Comparison of ENCODE assay signal across 1 cellular context in genomic region chr10:93496322-93497041, GRCh38.
A peak's percentile ranks its signal among the peaks of the same experiment; 100 is the strongest.
TF ChIP-seq lines count a peak whose summit lies in the region.

CEP55 (plus strand) TSS chr10:93496612; CDS start chr10:93500052, 3,440 bp downstream.

TF ChIP-seq in HepG2, 621 proteins besides CTCF, POLR2A, EP300 and RAD21 (continued from another document and continues in another):
- TF ChIP-seq, protein P1, sequence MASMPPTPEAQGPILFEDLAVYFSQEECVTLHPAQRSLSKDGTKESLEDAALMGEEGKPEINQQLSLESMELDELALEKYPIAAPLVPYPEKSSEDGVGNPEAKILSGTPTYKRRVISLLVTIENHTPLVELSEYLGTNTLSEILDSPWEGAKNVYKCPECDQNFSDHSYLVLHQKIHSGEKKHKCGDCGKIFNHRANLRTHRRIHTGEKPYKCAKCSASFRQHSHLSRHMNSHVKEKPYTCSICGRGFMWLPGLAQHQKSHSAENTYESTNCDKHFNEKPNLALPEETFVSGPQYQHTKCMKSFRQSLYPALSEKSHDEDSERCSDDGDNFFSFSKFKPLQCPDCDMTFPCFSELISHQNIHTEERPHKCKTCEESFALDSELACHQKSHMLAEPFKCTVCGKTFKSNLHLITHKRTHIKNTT (CRISPR knock-in tag; IDR thresholded peaks at IDR 0.05), result no peak
- peak; percentile 62 for TF ChIP-seq POLR2G (IDR thresholded peaks at IDR 0.05; ENCODE audit: low read depth, low read length)
- peak; percentile 58; the same call in 1 of the 2 replicates for TF ChIP-seq ZSCAN9 (CRISPR knock-in tag; IDR thresholded peaks at IDR 0.05; ENCODE audit: borderline replicate concordance)
- peak; percentile 72; the same call in 1 of the 2 replicates for TF ChIP-seq REPIN1 (CRISPR knock-in tag; IDR thresholded peaks at IDR 0.05; ENCODE audit: borderline replicate concordance, low read depth)
- peak; percentile 97 for TF ChIP-seq SP4 (CRISPR knock-in tag; IDR thresholded peaks at IDR 0.05)
- TF ChIP-seq, protein P2, sequence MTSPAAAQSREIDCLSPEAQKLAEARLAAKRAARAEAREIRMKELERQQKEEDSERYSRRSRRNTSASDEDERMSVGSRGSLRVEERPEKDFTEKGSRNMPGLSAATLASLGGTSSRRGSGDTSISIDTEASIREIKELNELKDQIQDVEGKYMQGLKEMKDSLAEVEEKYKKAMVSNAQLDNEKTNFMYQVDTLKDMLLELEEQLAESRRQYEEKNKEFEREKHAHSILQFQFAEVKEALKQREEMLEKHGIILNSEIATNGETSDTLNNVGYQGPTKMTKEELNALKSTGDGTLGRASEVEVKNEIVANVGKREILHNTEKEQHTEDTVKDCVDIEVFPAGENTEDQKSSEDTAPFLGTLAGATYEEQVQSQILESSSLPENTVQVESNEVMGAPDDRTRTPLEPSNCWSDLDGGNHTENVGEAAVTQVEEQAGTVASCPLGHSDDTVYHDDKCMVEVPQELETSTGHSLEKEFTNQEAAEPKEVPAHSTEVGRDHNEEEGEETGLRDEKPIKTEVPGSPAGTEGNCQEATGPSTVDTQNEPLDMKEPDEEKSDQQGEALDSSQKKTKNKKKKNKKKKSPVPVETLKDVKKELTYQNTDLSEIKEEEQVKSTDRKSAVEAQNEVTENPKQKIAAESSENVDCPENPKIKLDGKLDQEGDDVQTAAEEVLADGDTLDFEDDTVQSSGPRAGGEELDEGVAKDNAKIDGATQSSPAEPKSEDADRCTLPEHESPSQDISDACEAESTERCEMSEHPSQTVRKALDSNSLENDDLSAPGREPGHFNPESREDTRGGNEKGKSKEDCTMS (CRISPR knock-in tag; conservative IDR thresholded peaks at IDR 0.05), result no peak
- TF ChIP-seq SP2 (CRISPR knock-in tag; IDR thresholded peaks at IDR 0.05), result peak; percentile 84
- peak; percentile 79; the same call in 1 of the 2 replicates for TF ChIP-seq YEATS4 (CRISPR knock-in tag; IDR thresholded peaks at IDR 0.05; ENCODE audit: borderline replicate concordance)
- TF ChIP-seq ISX (CRISPR knock-in tag; conservative IDR thresholded peaks at IDR 0.05), result 0 out of 2 replicates have a peak, but pooled peaks have one; percentile 50
- TF ChIP-seq KDM4B (CRISPR knock-in tag; IDR thresholded peaks at IDR 0.05), result no peak
- no peak for TF ChIP-seq KDM6A (CRISPR knock-in tag; IDR thresholded peaks at IDR 0.05; ENCODE audit: low read depth)
- TF ChIP-seq ZFP37 (CRISPR knock-in tag; IDR thresholded peaks at IDR 0.05; ENCODE audit: borderline replicate concordance), result no peak
- peak; percentile 92; the same call in 1 of the 2 replicates for TF ChIP-seq ZNF253 (CRISPR knock-in tag; IDR thresholded peaks at IDR 0.05; ENCODE audit: borderline replicate concordance)
- TF ChIP-seq ONECUT2 (CRISPR knock-in tag; IDR thresholded peaks at IDR 0.05), result no peak
- peak; percentile 85; the same call in 1 of the 2 replicates for TF ChIP-seq ZNF749 (CRISPR knock-in tag; IDR thresholded peaks at IDR 0.05; ENCODE audit: borderline replicate concordance)
- TF ChIP-seq, protein P3, sequence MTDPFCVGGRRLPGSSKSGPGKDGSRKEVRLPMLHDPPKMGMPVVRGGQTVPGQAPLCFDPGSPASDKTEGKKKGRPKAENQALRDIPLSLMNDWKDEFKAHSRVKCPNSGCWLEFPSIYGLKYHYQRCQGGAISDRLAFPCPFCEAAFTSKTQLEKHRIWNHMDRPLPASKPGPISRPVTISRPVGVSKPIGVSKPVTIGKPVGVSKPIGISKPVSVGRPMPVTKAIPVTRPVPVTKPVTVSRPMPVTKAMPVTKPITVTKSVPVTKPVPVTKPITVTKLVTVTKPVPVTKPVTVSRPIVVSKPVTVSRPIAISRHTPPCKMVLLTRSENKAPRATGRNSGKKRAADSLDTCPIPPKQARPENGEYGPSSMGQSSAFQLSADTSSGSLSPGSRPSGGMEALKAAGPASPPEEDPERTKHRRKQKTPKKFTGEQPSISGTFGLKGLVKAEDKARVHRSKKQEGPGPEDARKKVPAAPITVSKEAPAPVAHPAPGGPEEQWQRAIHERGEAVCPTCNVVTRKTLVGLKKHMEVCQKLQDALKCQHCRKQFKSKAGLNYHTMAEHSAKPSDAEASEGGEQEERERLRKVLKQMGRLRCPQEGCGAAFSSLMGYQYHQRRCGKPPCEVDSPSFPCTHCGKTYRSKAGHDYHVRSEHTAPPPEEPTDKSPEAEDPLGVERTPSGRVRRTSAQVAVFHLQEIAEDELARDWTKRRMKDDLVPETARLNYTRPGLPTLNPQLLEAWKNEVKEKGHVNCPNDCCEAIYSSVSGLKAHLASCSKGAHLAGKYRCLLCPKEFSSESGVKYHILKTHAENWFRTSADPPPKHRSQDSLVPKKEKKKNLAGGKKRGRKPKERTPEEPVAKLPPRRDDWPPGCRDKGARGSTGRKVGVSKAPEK (CRISPR knock-in tag; IDR thresholded peaks at IDR 0.05; ENCODE audit: borderline replicate concordance), result no peak
- TF ChIP-seq THRA (CRISPR knock-in tag; IDR thresholded peaks at IDR 0.05; ENCODE audit: borderline replicate concordance), result 0 out of 2 replicates have a peak, but pooled peaks have one; percentile 53
- TF ChIP-seq RXRB (CRISPR knock-in tag; IDR thresholded peaks at IDR 0.05; ENCODE audit: borderline replicate concordance), result peak; percentile 37; the same call in 1 of the 2 replicates
- TF ChIP-seq, protein P4, sequence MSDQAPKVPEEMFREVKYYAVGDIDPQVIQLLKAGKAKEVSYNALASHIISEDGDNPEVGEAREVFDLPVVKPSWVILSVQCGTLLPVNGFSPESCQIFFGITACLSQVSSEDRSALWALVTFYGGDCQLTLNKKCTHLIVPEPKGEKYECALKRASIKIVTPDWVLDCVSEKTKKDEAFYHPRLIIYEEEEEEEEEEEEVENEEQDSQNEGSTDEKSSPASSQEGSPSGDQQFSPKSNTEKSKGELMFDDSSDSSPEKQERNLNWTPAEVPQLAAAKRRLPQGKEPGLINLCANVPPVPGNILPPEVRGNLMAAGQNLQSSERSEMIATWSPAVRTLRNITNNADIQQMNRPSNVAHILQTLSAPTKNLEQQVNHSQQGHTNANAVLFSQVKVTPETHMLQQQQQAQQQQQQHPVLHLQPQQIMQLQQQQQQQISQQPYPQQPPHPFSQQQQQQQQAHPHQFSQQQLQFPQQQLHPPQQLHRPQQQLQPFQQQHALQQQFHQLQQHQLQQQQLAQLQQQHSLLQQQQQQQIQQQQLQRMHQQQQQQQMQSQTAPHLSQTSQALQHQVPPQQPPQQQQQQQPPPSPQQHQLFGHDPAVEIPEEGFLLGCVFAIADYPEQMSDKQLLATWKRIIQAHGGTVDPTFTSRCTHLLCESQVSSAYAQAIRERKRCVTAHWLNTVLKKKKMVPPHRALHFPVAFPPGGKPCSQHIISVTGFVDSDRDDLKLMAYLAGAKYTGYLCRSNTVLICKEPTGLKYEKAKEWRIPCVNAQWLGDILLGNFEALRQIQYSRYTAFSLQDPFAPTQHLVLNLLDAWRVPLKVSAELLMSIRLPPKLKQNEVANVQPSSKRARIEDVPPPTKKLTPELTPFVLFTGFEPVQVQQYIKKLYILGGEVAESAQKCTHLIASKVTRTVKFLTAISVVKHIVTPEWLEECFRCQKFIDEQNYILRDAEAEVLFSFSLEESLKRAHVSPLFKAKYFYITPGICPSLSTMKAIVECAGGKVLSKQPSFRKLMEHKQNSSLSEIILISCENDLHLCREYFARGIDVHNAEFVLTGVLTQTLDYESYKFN (CRISPR knock-in tag; conservative IDR thresholded peaks at IDR 0.05), result peak; percentile 49; the same call in 1 of the 2 replicates
- TF ChIP-seq ZNF605 (CRISPR knock-in tag; IDR thresholded peaks at IDR 0.05), result 0 out of 2 replicates have a peak, but pooled peaks have one; percentile 10
- no peak for TF ChIP-seq RBM22 (optimal IDR thresholded peaks at IDR 0.05; ENCODE audit: low read length)
- TF ChIP-seq BCL6 (CRISPR knock-in tag; IDR thresholded peaks at IDR 0.05), result no peak
- no peak for TF ChIP-seq ZNF670 (CRISPR knock-in tag; IDR thresholded peaks at IDR 0.05; ENCODE audit: borderline replicate concordance)
- TF ChIP-seq TFAP4 (IDR thresholded peaks at IDR 0.05; ENCODE audit: borderline replicate concordance, low read depth), result peak; percentile 81; the same call in 1 of the 2 replicates
- peak in 1 of 2 experiments; percentile 81; a peak in 2 of 4 replicates for TF ChIP-seq KLF16 (CRISPR knock-in tag; IDR thresholded peaks at IDR 0.05)
- TF ChIP-seq, protein P5, sequence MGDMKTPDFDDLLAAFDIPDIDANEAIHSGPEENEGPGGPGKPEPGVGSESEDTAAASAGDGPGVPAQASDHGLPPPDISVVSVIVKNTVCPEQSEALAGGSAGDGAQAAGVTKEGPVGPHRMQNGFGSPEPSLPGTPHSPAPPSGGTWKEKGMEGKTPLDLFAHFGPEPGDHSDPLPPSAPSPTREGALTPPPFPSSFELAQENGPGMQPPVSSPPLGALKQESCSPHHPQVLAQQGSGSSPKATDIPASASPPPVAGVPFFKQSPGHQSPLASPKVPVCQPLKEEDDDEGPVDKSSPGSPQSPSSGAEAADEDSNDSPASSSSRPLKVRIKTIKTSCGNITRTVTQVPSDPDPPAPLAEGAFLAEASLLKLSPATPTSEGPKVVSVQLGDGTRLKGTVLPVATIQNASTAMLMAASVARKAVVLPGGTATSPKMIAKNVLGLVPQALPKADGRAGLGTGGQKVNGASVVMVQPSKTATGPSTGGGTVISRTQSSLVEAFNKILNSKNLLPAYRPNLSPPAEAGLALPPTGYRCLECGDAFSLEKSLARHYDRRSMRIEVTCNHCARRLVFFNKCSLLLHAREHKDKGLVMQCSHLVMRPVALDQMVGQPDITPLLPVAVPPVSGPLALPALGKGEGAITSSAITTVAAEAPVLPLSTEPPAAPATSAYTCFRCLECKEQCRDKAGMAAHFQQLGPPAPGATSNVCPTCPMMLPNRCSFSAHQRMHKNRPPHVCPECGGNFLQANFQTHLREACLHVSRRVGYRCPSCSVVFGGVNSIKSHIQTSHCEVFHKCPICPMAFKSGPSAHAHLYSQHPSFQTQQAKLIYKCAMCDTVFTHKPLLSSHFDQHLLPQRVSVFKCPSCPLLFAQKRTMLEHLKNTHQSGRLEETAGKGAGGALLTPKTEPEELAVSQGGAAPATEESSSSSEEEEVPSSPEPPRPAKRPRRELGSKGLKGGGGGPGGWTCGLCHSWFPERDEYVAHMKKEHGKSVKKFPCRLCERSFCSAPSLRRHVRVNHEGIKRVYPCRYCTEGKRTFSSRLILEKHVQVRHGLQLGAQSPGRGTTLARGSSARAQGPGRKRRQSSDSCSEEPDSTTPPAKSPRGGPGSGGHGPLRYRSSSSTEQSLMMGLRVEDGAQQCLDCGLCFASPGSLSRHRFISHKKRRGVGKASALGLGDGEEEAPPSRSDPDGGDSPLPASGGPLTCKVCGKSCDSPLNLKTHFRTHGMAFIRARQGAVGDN (CRISPR knock-in tag; IDR thresholded peaks at IDR 0.05), result peak; percentile 87
- no peak for TF ChIP-seq ZNF512 (CRISPR knock-in tag; IDR thresholded peaks at IDR 0.05)
- TF ChIP-seq TCF12 (IDR thresholded peaks at IDR 0.05), result no peak
- no peak for TF ChIP-seq TCF12 (CRISPR knock-in tag; IDR thresholded peaks at IDR 0.05)
- TF ChIP-seq PHF5A (CRISPR knock-in tag; IDR thresholded peaks at IDR 0.05; ENCODE audit: low read depth, unreplicated experiment), result no peak
- TF ChIP-seq PHF8 (CRISPR knock-in tag; IDR thresholded peaks at IDR 0.05), result peak; percentile 68
- no peak for TF ChIP-seq RCOR2 (CRISPR knock-in tag; IDR thresholded peaks at IDR 0.05)
- peak; percentile 78; the same call in 1 of the 2 replicates for TF ChIP-seq DR1 (CRISPR knock-in tag; IDR thresholded peaks at IDR 0.05)
- peak; percentile 40; the same call in 1 of the 2 replicates for TF ChIP-seq ZNF672 (CRISPR knock-in tag; IDR thresholded peaks at IDR 0.05)
- 0 out of 2 replicates have a peak, but pooled peaks have one; percentile 25 for TF ChIP-seq DNMT1 (CRISPR knock-in tag; IDR thresholded peaks at IDR 0.05)
- TF ChIP-seq SNRNP70 (IDR thresholded peaks at IDR 0.05; ENCODE audit: low read depth, low read length), result no peak
- TF ChIP-seq, protein P6, sequence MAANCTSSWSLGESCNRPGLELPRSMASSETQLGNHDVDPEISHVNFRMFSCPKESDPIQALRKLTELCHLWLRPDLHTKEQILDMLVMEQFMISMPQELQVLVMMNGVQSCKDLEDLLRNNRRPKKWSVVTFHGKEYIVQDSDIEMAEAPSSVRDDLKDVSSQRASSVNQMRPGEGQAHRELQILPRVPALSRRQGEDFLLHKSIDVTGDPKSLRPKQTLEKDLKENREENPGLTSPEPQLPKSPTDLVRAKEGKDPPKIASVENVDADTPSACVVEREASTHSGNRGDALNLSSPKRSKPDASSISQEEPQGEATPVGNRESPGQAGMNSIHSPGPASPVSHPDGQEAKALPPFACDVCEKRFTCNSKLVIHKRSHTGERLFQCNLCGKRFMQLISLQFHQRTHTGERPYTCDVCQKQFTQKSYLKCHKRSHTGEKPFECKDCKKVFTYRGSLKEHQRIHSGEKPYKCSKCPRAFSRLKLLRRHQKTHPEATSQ (CRISPR knock-in tag; IDR thresholded peaks at IDR 0.05; ENCODE audit: borderline replicate concordance), result peak; percentile 64; the same call in 1 of the 2 replicates
- peak; percentile 100 for TF ChIP-seq SIN3A (IDR thresholded peaks at IDR 0.05; ENCODE audit: borderline replicate concordance, low read depth, low read length)
- TF ChIP-seq ZNF317 (CRISPR knock-in tag; IDR thresholded peaks at IDR 0.05), result no peak
- TF ChIP-seq NCOR1 (IDR thresholded peaks at IDR 0.05; ENCODE audit: borderline replicate concordance, low read length), result no peak
